ENCODE assay signal across 35 cellular contexts in the genomic region with DNA sequence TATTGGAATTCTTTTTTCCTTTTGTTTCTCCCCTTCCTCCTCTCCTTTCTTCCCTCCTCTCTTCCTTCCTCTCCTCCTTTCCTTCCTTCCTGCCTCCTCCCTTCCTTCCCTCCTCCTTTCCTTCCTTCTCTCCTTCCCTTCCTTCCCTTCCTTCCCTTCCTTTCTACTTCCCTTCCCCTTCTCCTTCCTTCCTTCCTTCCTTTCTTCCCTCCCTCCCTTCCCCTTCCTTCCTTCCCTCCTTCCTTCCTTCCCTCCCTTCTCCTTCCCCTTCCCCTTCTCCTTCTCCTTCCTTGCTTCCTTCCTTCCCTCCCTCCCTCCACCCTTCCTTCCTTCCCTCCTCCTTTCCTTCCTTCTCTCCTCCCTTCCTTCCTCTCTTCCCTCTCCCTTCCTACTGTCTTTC.
"Had no signal": no experiment of that assay in that cellular context is flagged by ENCODE, and none has a peak within 500 bp of the region (broad histone marks: within the 10 kb centered on the region; RNA-seq: fewer than 3 reads in every experiment).

No MANE protein-coding gene starts in this region.

- DNase-seq: MG63, MM.1S, MV-4-11, NCI-H1048, NCI-H1092, NCI-H1092 treated with DMSO at 0.1 percent for 48 hours, NCI-H1105, NCI-H1105 treated with DMSO at 0.1 percent for 48 hours, NCI-H1417, NCI-H1417 treated with DMSO at 0.1 percent for 48 hours, NCI-H1436, NCI-H1436 treated with DMSO at 0.1 percent for 48 hours, NCI-H146, NCI-H1694, NCI-H1694 treated with DMSO at 0.1 percent for 48 hours, NCI-H187, NCI-H187 treated with DMSO at 0.1 percent for 48 hours, NCI-H1930, NCI-H2029, NCI-H2029 treated with DMSO at 0.1 percent for 48 hours, NCI-H2081, NCI-H2081 treated with DMSO at 0.1 percent for 48 hours, NCI-H2107, NCI-H2171, NCI-H2171 treated with DMSO at 0.1 percent for 48 hours, NCI-H2227 treated with DMSO at 0.1 percent for 48 hours, NCI-H226, NCI-H345, NCI-H446, NCI-H446 treated with DMSO at 0.1 percent for 48 hours, NCI-H510A, NCI-H510A treated with DMSO at 0.1 percent for 48 hours, NCI-H524, NCI-H524 treated with DMSO at 0.1 percent for 48 hours, NCI-H526 had no signal

- H3K27me3 ChIP-seq: MG63 had no signal

- H3K36me3 ChIP-seq: MG63 had no signal

- H3K9me3 ChIP-seq: MG63 had no signal

- H3K4me3 ChIP-seq: MG63 had no signal
